In genomic region chr20:5749512-5750490, GRCh38 we compare ENCODE assay signal across 1 cellular context.
TF ChIP-seq lines count a peak whose summit lies in the region.

SHLD1 (plus strand) TSS chr20:5750401; CDS start chr20:5772866, 22,465 bp downstream.

TF ChIP-seq in HepG2, 621 proteins besides CTCF, POLR2A, EP300 and RAD21 (continued from another document and continues in another):
- TF ChIP-seq MEIS1 (CRISPR knock-in tag; IDR thresholded peaks at IDR 0.05; ENCODE audit: borderline replicate concordance) (peak; percentile 27; the same call in 1 of the 2 replicates), ZNF224 (CRISPR knock-in tag; IDR thresholded peaks at IDR 0.05) (no peak), TFE3 (CRISPR knock-in tag; IDR thresholded peaks at IDR 0.05) (no peak), IRX3 (CRISPR knock-in tag; IDR thresholded peaks at IDR 0.05; ENCODE audit: borderline replicate concordance, low read depth) (no peak), CAMTA2 (CRISPR knock-in tag; IDR thresholded peaks at IDR 0.05; ENCODE audit: borderline replicate concordance) (no peak), MYC (CRISPR knock-in tag; IDR thresholded peaks at IDR 0.05; ENCODE audit: borderline replicate concordance) (peak; percentile 73; the same call in 1 of the 2 replicates), ATRX (CRISPR knock-in tag; IDR thresholded peaks at IDR 0.05; ENCODE audit: borderline replicate concordance) (peak; percentile 47; the same call in 1 of the 2 replicates), ZSCAN25 (CRISPR knock-in tag; IDR thresholded peaks at IDR 0.05) (no peak), TRIM24 (CRISPR knock-in tag; IDR thresholded peaks at IDR 0.05) (no peak), MIER3 (CRISPR knock-in tag; IDR thresholded peaks at IDR 0.05; ENCODE audit: borderline replicate concordance) (peak; percentile 90; the same call in 1 of the 2 replicates), NCOA2 (CRISPR knock-in tag; IDR thresholded peaks at IDR 0.05) (0 out of 2 replicates have a peak, but pooled peaks have one; percentile 30), FOSL1 (CRISPR knock-in tag; IDR thresholded peaks at IDR 0.05; ENCODE audit: borderline replicate concordance) (no peak), ZNF12 (CRISPR knock-in tag; IDR thresholded peaks at IDR 0.05) (no peak), BORCS8-MEF2B (CRISPR knock-in tag; IDR thresholded peaks at IDR 0.05) (0 out of 2 replicates have a peak, but pooled peaks have one; percentile 50), POLR2AphosphoS5 (IDR thresholded peaks at IDR 0.05; ENCODE audit: low read depth, low read length) (no peak; the same call in 1 of the 2 replicates), NR3C1 (CRISPR knock-in tag; IDR thresholded peaks at IDR 0.05) (no peak), RNF2 (conservative IDR thresholded peaks at IDR 0.05; ENCODE audit: low read depth) (no peak), THYN1 (CRISPR knock-in tag; IDR thresholded peaks at IDR 0.05; ENCODE audit: borderline replicate concordance, low read depth) (no peak), ZNF549 (CRISPR knock-in tag; IDR thresholded peaks at IDR 0.05) (no peak), ZHX1 (CRISPR knock-in tag; IDR thresholded peaks at IDR 0.05; ENCODE audit: low read depth) (peak; percentile 99), ARNT2 (CRISPR knock-in tag; IDR thresholded peaks at IDR 0.05; ENCODE audit: low read depth) (peak; percentile 65; the same call in 1 of the 2 replicates), RBAK (CRISPR knock-in tag; IDR thresholded peaks at IDR 0.05) (no peak), REST (IDR thresholded peaks at IDR 0.05; ENCODE audit: borderline replicate concordance in 1 of 2, low read depth in 1 of 2, low read length in 2 of 2) (no peak), ZMAT3 (CRISPR knock-in tag; conservative IDR thresholded peaks at IDR 0.05) (peak; percentile 71; the same call in 1 of the 2 replicates), ZEB1 (IDR thresholded peaks at IDR 0.05; ENCODE audit: insufficient replicate concordance, low read depth) (no peak), ZSCAN20 (CRISPR knock-in tag; IDR thresholded peaks at IDR 0.05; ENCODE audit: borderline replicate concordance) (no peak), REL (CRISPR knock-in tag; conservative IDR thresholded peaks at IDR 0.05) (no peak), ZUFSP (CRISPR knock-in tag; IDR thresholded peaks at IDR 0.05; ENCODE audit: borderline replicate concordance) (no peak), ZNF776 (CRISPR knock-in tag; IDR thresholded peaks at IDR 0.05) (no peak), ZNF850 (CRISPR knock-in tag; conservative IDR thresholded peaks at IDR 0.05) (no peak), HMG20B (CRISPR knock-in tag; conservative IDR thresholded peaks at IDR 0.05) (no peak), ZNF781 (CRISPR knock-in tag; IDR thresholded peaks at IDR 0.05; ENCODE audit: borderline replicate concordance, not compliant biosample characterization) (no peak), LRRFIP1 (CRISPR knock-in tag; conservative IDR thresholded peaks at IDR 0.05) (no peak), YEATS4 (CRISPR knock-in tag; IDR thresholded peaks at IDR 0.05; ENCODE audit: borderline replicate concordance) (no peak), ZNF674 (CRISPR knock-in tag; IDR thresholded peaks at IDR 0.05; ENCODE audit: low read depth) (no peak), MIER2 (CRISPR knock-in tag; IDR thresholded peaks at IDR 0.05) (peak; percentile 62; the same call in 1 of the 2 replicates), ZSCAN29 (CRISPR knock-in tag; conservative IDR thresholded peaks at IDR 0.05) (no peak; the same call in 1 of the 2 replicates)
- TF ChIP-seq, protein P1, sequence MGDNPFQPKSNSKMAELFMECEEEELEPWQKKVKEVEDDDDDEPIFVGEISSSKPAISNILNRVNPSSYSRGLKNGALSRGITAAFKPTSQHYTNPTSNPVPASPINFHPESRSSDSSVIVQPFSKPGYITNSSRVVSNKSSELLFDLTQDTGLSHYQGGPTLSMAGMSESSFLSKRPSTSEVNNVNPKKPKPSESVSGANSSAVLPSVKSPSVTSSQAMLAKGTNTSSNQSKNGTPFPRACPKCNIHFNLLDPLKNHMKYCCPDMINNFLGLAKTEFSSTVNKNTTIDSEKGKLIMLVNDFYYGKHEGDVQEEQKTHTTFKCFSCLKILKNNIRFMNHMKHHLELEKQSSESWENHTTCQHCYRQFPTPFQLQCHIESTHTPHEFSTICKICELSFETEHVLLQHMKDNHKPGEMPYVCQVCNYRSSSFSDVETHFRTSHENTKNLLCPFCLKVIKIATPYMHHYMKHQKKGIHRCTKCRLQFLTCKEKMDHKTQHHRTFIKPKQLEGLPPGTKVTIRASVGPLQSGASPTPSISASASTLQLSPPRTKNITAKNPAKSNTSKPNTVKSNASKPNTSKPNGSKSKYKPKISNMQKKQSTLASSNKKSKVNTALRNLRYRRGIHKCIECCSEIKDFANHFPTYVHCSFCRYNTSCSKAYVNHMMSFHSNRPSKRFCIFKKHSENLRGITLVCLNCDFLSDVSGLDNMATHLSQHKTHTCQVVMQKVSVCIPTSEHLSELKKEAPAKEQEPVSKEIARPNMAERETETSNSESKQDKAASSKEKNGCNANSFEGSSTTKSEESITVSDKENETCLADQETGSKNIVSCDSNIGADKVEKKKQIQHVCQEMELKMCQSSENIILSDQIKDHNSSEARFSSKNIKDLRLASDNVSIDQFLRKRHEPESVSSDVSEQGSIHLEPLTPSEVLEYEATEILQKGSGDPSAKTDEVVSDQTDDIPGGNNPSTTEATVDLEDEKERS (CRISPR knock-in tag; IDR thresholded peaks at IDR 0.05) = peak; percentile 78
- TF ChIP-seq, protein P2, sequence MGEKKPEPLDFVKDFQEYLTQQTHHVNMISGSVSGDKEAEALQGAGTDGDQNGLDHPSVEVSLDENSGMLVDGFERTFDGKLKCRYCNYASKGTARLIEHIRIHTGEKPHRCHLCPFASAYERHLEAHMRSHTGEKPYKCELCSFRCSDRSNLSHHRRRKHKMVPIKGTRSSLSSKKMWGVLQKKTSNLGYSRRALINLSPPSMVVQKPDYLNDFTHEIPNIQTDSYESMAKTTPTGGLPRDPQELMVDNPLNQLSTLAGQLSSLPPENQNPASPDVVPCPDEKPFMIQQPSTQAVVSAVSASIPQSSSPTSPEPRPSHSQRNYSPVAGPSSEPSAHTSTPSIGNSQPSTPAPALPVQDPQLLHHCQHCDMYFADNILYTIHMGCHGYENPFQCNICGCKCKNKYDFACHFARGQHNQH (CRISPR knock-in tag; IDR thresholded peaks at IDR 0.05) = peak; percentile 42; the same call in 1 of the 2 replicates
- TF ChIP-seq, protein P3, sequence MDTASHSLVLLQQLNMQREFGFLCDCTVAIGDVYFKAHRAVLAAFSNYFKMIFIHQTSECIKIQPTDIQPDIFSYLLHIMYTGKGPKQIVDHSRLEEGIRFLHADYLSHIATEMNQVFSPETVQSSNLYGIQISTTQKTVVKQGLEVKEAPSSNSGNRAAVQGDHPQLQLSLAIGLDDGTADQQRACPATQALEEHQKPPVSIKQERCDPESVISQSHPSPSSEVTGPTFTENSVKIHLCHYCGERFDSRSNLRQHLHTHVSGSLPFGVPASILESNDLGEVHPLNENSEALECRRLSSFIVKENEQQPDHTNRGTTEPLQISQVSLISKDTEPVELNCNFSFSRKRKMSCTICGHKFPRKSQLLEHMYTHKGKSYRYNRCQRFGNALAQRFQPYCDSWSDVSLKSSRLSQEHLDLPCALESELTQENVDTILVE (CRISPR knock-in tag; IDR thresholded peaks at IDR 0.05) = peak; percentile 52; the same call in 1 of the 2 replicates
- TF ChIP-seq, protein P4, sequence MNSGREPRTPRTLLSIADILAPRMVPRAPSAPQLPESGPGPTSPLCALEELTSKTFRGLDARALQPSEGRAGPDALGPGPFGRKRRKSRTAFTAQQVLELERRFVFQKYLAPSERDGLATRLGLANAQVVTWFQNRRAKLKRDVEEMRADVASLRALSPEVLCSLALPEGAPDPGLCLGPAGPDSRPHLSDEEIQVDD (CRISPR knock-in tag; IDR thresholded peaks at IDR 0.05; ENCODE audit: borderline replicate concordance) = no peak
- TF ChIP-seq, protein P5, sequence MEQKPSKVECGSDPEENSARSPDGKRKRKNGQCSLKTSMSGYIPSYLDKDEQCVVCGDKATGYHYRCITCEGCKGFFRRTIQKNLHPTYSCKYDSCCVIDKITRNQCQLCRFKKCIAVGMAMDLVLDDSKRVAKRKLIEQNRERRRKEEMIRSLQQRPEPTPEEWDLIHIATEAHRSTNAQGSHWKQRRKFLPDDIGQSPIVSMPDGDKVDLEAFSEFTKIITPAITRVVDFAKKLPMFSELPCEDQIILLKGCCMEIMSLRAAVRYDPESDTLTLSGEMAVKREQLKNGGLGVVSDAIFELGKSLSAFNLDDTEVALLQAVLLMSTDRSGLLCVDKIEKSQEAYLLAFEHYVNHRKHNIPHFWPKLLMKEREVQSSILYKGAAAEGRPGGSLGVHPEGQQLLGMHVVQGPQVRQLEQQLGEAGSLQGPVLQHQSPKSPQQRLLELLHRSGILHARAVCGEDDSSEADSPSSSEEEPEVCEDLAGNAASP (CRISPR knock-in tag; IDR thresholded peaks at IDR 0.05; ENCODE audit: borderline replicate concordance) = peak; percentile 15; the same call in 1 of the 2 replicates
